In genomic region chr5:40587284-40587882, GRCh38 we compare ENCODE assay signal across 18 cellular contexts.
"Had no signal": no experiment of that assay in that cellular context is flagged by ENCODE, and none has a peak within 500 bp of the region (broad histone marks: within the 10 kb centered on the region; RNA-seq: fewer than 3 reads in every experiment).

No MANE protein-coding gene starts in this region.

- H3K27me3 Mint-ChIP-seq: activated naive CD8-positive, alpha-beta T cell treated with anti-CD3 and anti-CD28 coated beads for 36 hours; type B pancreatic cell had no signal

- H3K36me3 ChIP-seq: sigmoid colon had no signal

- H3K4me3 Mint-ChIP-seq: activated naive CD8-positive, alpha-beta T cell treated with anti-CD3 and anti-CD28 coated beads for 36 hours; activated T-cell treated with anti-CD3 and anti-CD28 coated beads, Interleukin-2, amount 50 U/mL, for 4 hours; T-helper 2 cell treated with Interferon-gamma antibody and Interleukin-4, amounts not matched to agents 5 μg/mL and 100 μg/mL, for 36 hours; type B pancreatic cell had no signal

- H3K4me1 ChIP-seq: psoas muscle, sigmoid colon had no signal

- H3K36me3 Mint-ChIP-seq: activated naive CD8-positive, alpha-beta T cell treated with anti-CD3 and anti-CD28 coated beads for 36 hours; type B pancreatic cell had no signal

- H3K27ac ChIP-seq: coronary artery, psoas muscle, sigmoid colon had no signal

- ATAC-seq: activated T-cell treated with anti-CD3 and anti-CD28 coated beads, Interleukin-2, amount 50 U/mL, for 4 hours; left colon; psoas muscle had no signal

- H3K27me3 ChIP-seq: sigmoid colon had no signal

- H3K27ac Mint-ChIP-seq: activated naive CD8-positive, alpha-beta T cell treated with anti-CD3 and anti-CD28 coated beads for 36 hours; T-helper 2 cell treated with Interferon-gamma antibody and Interleukin-4, amounts not matched to agents 5 μg/mL and 100 μg/mL, for 36 hours; type B pancreatic cell had no signal

- H3K9me3 Mint-ChIP-seq: activated naive CD8-positive, alpha-beta T cell treated with anti-CD3 and anti-CD28 coated beads for 36 hours; activated T-cell treated with anti-CD3 and anti-CD28 coated beads, Interleukin-2, amount 50 U/mL, for 4 hours; type B pancreatic cell had no signal

- H3K9me3 ChIP-seq: psoas muscle, sigmoid colon had no signal

- H3K4me3 ChIP-seq: coronary artery, psoas muscle, sigmoid colon had no signal

- DNase-seq: activated CD4-positive, alpha-beta T cell treated with anti-CD3 and anti-CD28 coated beads for 1 hour; activated CD4-positive, alpha-beta T cell treated with anti-CD3 and anti-CD28 coated beads, Interleukin-2, amount 50 U/mL, for 48 hours; activated gamma-delta T cell; activated naive CD8-positive, alpha-beta T cell treated with anti-CD3 and anti-CD28 coated beads for 36 hours; activated T-cell treated with anti-CD3 and anti-CD28 coated beads, Interleukin-2, amount 50 U/mL, for 4 hours; aorta; caudate nucleus; effector memory CD4-positive, alpha-beta T cell; left colon; psoas muscle; sigmoid colon; stimulated activated CD4-positive, alpha-beta T cell treated with anti-CD3 and anti-CD28 coated beads, Interleukin-12 subunit alpha, Interleukin-12 subunit beta, amount 100 ng/mL, for 4 hours; stimulated activated CD4-positive, alpha-beta T cell treated with anti-CD3 and anti-CD28 coated beads, Interleukin-2, amount 100 ng/mL, for 48 hours; stimulated activated naive CD4-positive, alpha-beta T cell treated with Interleukin-2 at 50 U/mL for 16 hours; SW 1271 had no signal
